Comparison of ENCODE assay signal across 14 cellular contexts in genomic region chr18:48032876-48033769, GRCh38.
A peak's percentile ranks its signal among the peaks of the same experiment; 100 is the strongest.
DNase-seq lines count a peak whose midpoint lies in the region; ATAC-seq, FAIRE-seq and TF ChIP-seq lines count a peak whose summit lies in the region.
"Had no signal": no experiment of that assay in that cellular context is flagged by ENCODE, and none has a peak within 500 bp of the region (broad histone marks: within the 10 kb centered on the region; RNA-seq: fewer than 3 reads in every experiment).

No MANE protein-coding gene starts in this region.

- no peak overlapping the region for H3K18ac ChIP-seq in mesenchymal stem cell (ENCODE audit: low read depth in 1 of 2, low read length in 2 of 2)

- H3K9me3 ChIP-seq in PC-3 (ENCODE audit: low read length), result no peaks in the 10 kb centered on the region
- H3K9me3 ChIP-seq in mesenchymal stem cell (ENCODE audit: control insufficient read depth, low read length), result no peaks in the 10 kb centered on the region
- no peaks in the 10 kb centered on the region for H3K9me3 ChIP-seq in OCI-LY7 (ENCODE audit: low read length)
- no peaks in the 10 kb centered on the region for H3K9me3 ChIP-seq in small intestine (ENCODE audit: control insufficient read depth, low read depth)

- no peak overlapping the region for H2AK5ac ChIP-seq in mesenchymal stem cell (ENCODE audit: low read length, severe bottlenecking)

- TF ChIP-seq CTCF in AG10803 (conservative IDR thresholded peaks at IDR 0.05; ENCODE audit: low read length) (no peak), PC-3 (conservative IDR thresholded peaks at IDR 0.05; ENCODE audit: low read depth, low read length) (no peak), choroid plexus epithelial cell (conservative IDR thresholded peaks at IDR 0.05; ENCODE audit: low read depth, low read length) (no peak), OCI-LY7 (conservative IDR thresholded peaks at IDR 0.05; ENCODE audit: low read length) (no peak)

- no peaks in the 10 kb centered on the region for H3K27me3 ChIP-seq in PC-3 (ENCODE audit: low read length)
- peaks cover 0 to 3% of the 10 kb centered on the region in 2 experiments for H3K27me3 ChIP-seq in mesenchymal stem cell (ENCODE audit: control insufficient read depth in 1 of 2, insufficient read depth in 1 of 2, low read length in 2 of 2)
- no peaks in the 10 kb centered on the region for H3K27me3 ChIP-seq in small intestine (ENCODE audit: control insufficient read depth in 2 of 2, insufficient read depth in 2 of 2, low read length in 2 of 2)

- H2AFZ ChIP-seq in PC-3 (ENCODE audit: low read length) (no peak overlapping the region), mesenchymal stem cell (ENCODE audit: low read depth, low read length) (no peak overlapping the region), OCI-LY7 (ENCODE audit: low read length) (no peak overlapping the region)

- no peak overlapping the region for H3K23ac ChIP-seq in mesenchymal stem cell (ENCODE audit: low read length in 2 of 2)

- H2BK120ac ChIP-seq in mesenchymal stem cell (ENCODE audit: low read depth, low read length), result no peak overlapping the region

- H3K36me3 ChIP-seq in PC-3 (ENCODE audit: low read depth, low read length) (no peaks in the 10 kb centered on the region), mesenchymal stem cell (ENCODE audit: control insufficient read depth in 1 of 2, insufficient read depth in 2 of 2, low read depth in 1 of 2, low read length in 2 of 2) (no peaks in the 10 kb centered on the region), OCI-LY7 (ENCODE audit: insufficient read depth, low read length) (no peaks in the 10 kb centered on the region), small intestine (ENCODE audit: control insufficient read depth in 2 of 2, insufficient read depth in 2 of 2, low read length in 2 of 2) (no peaks in the 10 kb centered on the region)

- H3K79me2 ChIP-seq in PC-3 (ENCODE audit: low read length) (no peaks in the 10 kb centered on the region), OCI-LY7 (ENCODE audit: insufficient read depth, low read depth, low read length) (no peaks in the 10 kb centered on the region)

- no peaks in the 10 kb centered on the region for H4K20me1 ChIP-seq in PC-3 (ENCODE audit: low read length)
- H4K20me1 ChIP-seq in OCI-LY7 (ENCODE audit: insufficient read depth, low read length), result no peaks in the 10 kb centered on the region

- no peak overlapping the region for H2BK12ac ChIP-seq in mesenchymal stem cell (ENCODE audit: low read length in 2 of 2)

- BruUV-seq in PC-3 (replicated peaks; lab: Mats Ljungman, UMichigan), result no TSS peak
- no TSS peak for BruUV-seq in OCI-LY7 (replicated peaks; lab: Mats Ljungman, UMichigan)

- H4K8ac ChIP-seq in mesenchymal stem cell (ENCODE audit: low read length), result no peak overlapping the region

- H3K4me1 ChIP-seq in PC-3 (ENCODE audit: insufficient read depth, low read length) (peaks cover 9% of the 10 kb centered on the region; the same call in 1 of the 2 replicates), mesenchymal stem cell (ENCODE audit: control insufficient read depth, insufficient read depth, low read depth, low read length) (peaks cover 15% of the 10 kb centered on the region), OCI-LY7 (ENCODE audit: insufficient read depth, low read length, poor library complexity, severe bottlenecking) (no peaks in the 10 kb centered on the region), small intestine (ENCODE audit: control insufficient read depth in 2 of 2, insufficient read depth in 1 of 2, low read depth in 1 of 2, low read length in 1 of 2) (no peaks in the 10 kb centered on the region)

- H3K4ac ChIP-seq in mesenchymal stem cell (ENCODE audit: low read depth in 1 of 2, low read length in 2 of 2), result no peak overlapping the region

- H2BK15ac ChIP-seq in mesenchymal stem cell (ENCODE audit: low read depth, poor library complexity, severe bottlenecking), result no peak overlapping the region

- H3K9ac ChIP-seq in PC-3 (ENCODE audit: low read length), result no peak overlapping the region
- H3K9ac ChIP-seq in mesenchymal stem cell (ENCODE audit: low read length), result peak overlapping the region; percentile 42

- no peak for FAIRE-seq in small intestine (lab: Jason Lieb, UNC)
- FAIRE-seq: endothelial cell of umbilical vein had no signal

- H3F3A ChIP-seq in PC-3 (ENCODE audit: low read length, unreplicated experiment), result no peaks in the 10 kb centered on the region

- CTCF ChIA-PET in PC-3 (lab: Charles Lee) (no interaction called here), OCI-LY7 (lab: Charles Lee; ENCODE audit: unreplicated experiment) (no interaction called here)

- H3K27ac ChIP-seq in PC-3 (ENCODE audit: low read length), result no peak overlapping the region; the same call in 1 of the 2 replicates
- no peak overlapping the region for H3K27ac ChIP-seq in mesenchymal stem cell (ENCODE audit: low read length, poor library complexity, severe bottlenecking)
- no peak overlapping the region for H3K27ac ChIP-seq in OCI-LY7 (ENCODE audit: low read depth, low read length, poor library complexity, severe bottlenecking)
- H3K27ac ChIP-seq in small intestine (ENCODE audit: low read depth in 1 of 2, low read length in 1 of 2), result no peak overlapping the region
- H3K27ac ChIP-seq: VCaP had no signal

- 93% methylated on average over 3 of the region's 3 CpGs for WGBS in mesenchymal stem cell
- 93 to 100% (median 98%) methylated on average over 3 of the region's 3 CpGs for WGBS in small intestine, 3 donors

- peak; percentile 75 for ATAC-seq in PC-3

- H3K14ac ChIP-seq in mesenchymal stem cell (ENCODE audit: low read length in 2 of 2), result no peak overlapping the region

- H3K9me2 ChIP-seq in PC-3 (replicated peaks; ENCODE audit: low read length) (no peaks in the 10 kb centered on the region), OCI-LY7 (ENCODE audit: insufficient read depth, low read length) (no peaks in the 10 kb centered on the region)

- no peak overlapping the region for H4K91ac ChIP-seq in mesenchymal stem cell (ENCODE audit: low read length)

- no peak overlapping the region for H3K4me2 ChIP-seq in PC-3 (ENCODE audit: low read length)
- no peak overlapping the region for H3K4me2 ChIP-seq in mesenchymal stem cell (ENCODE audit: low read length, poor library complexity, severe bottlenecking)
- H3K4me2 ChIP-seq in OCI-LY7 (ENCODE audit: low read length), result no peak overlapping the region

- peak; percentile 37 for DNase-seq in AG10803 (ENCODE audit: low read depth)
- peak; percentile 47 for DNase-seq in PC-3
- DNase-seq in choroid plexus epithelial cell (ENCODE audit: low read depth), result peak; percentile 51
- peak; percentile 16 for DNase-seq in mesenchymal stem cell
- DNase-seq in OCI-LY7 (ENCODE audit: low spot score), result no peak
- DNase-seq in NCI-H2029 treated with DMSO at 0.1 percent for 48 hours (lab: John Stamatoyannopoulos, UW), result no peak
- no peak for DNase-seq in small intestine
- no peak for DNase-seq in medulla oblongata (ENCODE audit: extremely low spot score)
- DNase-seq: activated CD8-positive, alpha-beta memory T cell treated with anti-CD3 and anti-CD28 coated beads, Interleukin-2, amount 50 U/mL, for 48 hours; anterior cingulate cortex; MV-4-11; Right ventricle myocardium superior had no signal

- no peak overlapping the region for H3K4me3 ChIP-seq in AG10803 (ENCODE audit: low read length)
- no peak overlapping the region for H3K4me3 ChIP-seq in PC-3 (ENCODE audit: low read length)
- no peak overlapping the region for H3K4me3 ChIP-seq in choroid plexus epithelial cell (ENCODE audit: low read depth, low read length)
- no peak overlapping the region for H3K4me3 ChIP-seq in mesenchymal stem cell (ENCODE audit: insufficient read depth in 1 of 2, low read depth in 1 of 2, low read length in 2 of 2)
- no peak overlapping the region for H3K4me3 ChIP-seq in OCI-LY7 (ENCODE audit: low read depth, low read length, poor library complexity, severe bottlenecking)
- H3K4me3 ChIP-seq in small intestine (ENCODE audit: low read depth in 1 of 2, low read length in 2 of 2), result no peak overlapping the region

- no peak overlapping the region for H2BK5ac ChIP-seq in mesenchymal stem cell (ENCODE audit: low read depth, low read length, poor library complexity, severe bottlenecking)

- POLR2A ChIA-PET in PC-3 (lab: Charles Lee; ENCODE audit: unreplicated experiment), result no interaction called here
- POLR2A ChIA-PET in OCI-LY7 (lab: Charles Lee), result interaction anchor here (0.6 kb wide), 1 partner anchor 166 kb away, joined by 3 read pairs; no protein-coding TSS in a partner anchor

- intact Hi-C loops in PC-3 (cut with micrococcal nuclease), result loop anchor here (5.0 to 10.0 kb wide), 2 partner anchors 102 to 194 kb away; no protein-coding TSS in a partner anchor
- intact Hi-C loops in OCI-LY7 (cut with micrococcal nuclease; ENCODE audit: unreplicated experiment), result no loop called here

- no peaks in the 10 kb centered on the region for H3K79me1 ChIP-seq in mesenchymal stem cell (replicated peaks; ENCODE audit: low read length, poor library complexity, severe bottlenecking)

Comparison
In these comparisons a context has a peak if more than half of its experiments do, and no peak if none do; other contexts are left out.
1. DNase-seq: peak in AG10803 (single experiment), PC-3 (single experiment), choroid plexus epithelial cell (single experiment) and mesenchymal stem cell (single experiment); none in OCI-LY7 (single experiment), NCI-H2029 treated with DMSO at 0.1 percent for 48 hours (single experiment), small intestine (single experiment) and medulla oblongata (single experiment).